ENCODE assay signal across 8 cellular contexts in genomic region chr5:142548739-142549275, GRCh38.
DNase-seq lines count a peak whose midpoint lies in the region; ATAC-seq and TF ChIP-seq lines count a peak whose summit lies in the region.

No MANE protein-coding gene starts in this region.

- no peak overlapping the region for H3K27ac Mint-ChIP-seq in nephron progenitor cell

- H3K36me3 Mint-ChIP-seq in nephron progenitor cell (ENCODE audit: low read depth), result no peaks in the 10 kb centered on the region

- H3K9me3 ChIP-seq in effector memory CD4-positive, alpha-beta T cell (ENCODE audit: control insufficient read depth, low read length), result no peaks in the 10 kb centered on the region

- H3K4me3 ChIP-seq in fibroblast of pulmonary artery (replicated peaks; ENCODE audit: low read depth, low read length), result no peak overlapping the region
- no peak overlapping the region for H3K4me3 ChIP-seq in effector memory CD4-positive, alpha-beta T cell (ENCODE audit: insufficient read depth, low read depth, low read length, poor library complexity, severe bottlenecking)

- H3K36me3 ChIP-seq in effector memory CD4-positive, alpha-beta T cell (ENCODE audit: control insufficient read depth, insufficient read depth, low read length), result no peaks in the 10 kb centered on the region

- peak; percentile 62 for ATAC-seq in HG03432 (IDR thresholded peaks at IDR 0.05; ENCODE audit: unreplicated experiment)
- ATAC-seq in HG02571 (IDR thresholded peaks at IDR 0.05; ENCODE audit: unreplicated experiment), result no peak

- peak; percentile 91 for TF ChIP-seq CTCF in fibroblast of pulmonary artery (IDR thresholded peaks at IDR 0.05; ENCODE audit: low read length, missing control alignments)
- peak; percentile 79 for TF ChIP-seq CTCF in nephron progenitor cell (IDR thresholded peaks at IDR 0.05)

- peaks cover 65% of the 10 kb centered on the region for H3K4me1 Mint-ChIP-seq in nephron progenitor cell

- no peak overlapping the region for H3K27ac ChIP-seq in effector memory CD4-positive, alpha-beta T cell (ENCODE audit: insufficient read depth, low read length, poor library complexity, severe bottlenecking)

- no peaks in the 10 kb centered on the region for H3K9me3 Mint-ChIP-seq in nephron progenitor cell

- peaks cover 18% of the 10 kb centered on the region for H3K27me3 Mint-ChIP-seq in nephron progenitor cell (ENCODE audit: low read depth, poor library complexity)

- no peaks in the 10 kb centered on the region for H3K4me1 ChIP-seq in effector memory CD4-positive, alpha-beta T cell (ENCODE audit: control insufficient read depth, insufficient read depth, low read length, poor library complexity, severe bottlenecking)

- DNase-seq in DMS114 treated with DMSO at 0.1 percent for 48 hours (lab: John Stamatoyannopoulos, UW; ENCODE audit: unreplicated experiment) (peak; percentile 88), NCI-H69 (lab: John Stamatoyannopoulos, UW) (peak; percentile 83), fibroblast of pulmonary artery (ENCODE audit: low read depth) (peak; percentile 98), nephron progenitor cell (peak; percentile 56)
- DNase-seq in activated CD8-positive, alpha-beta memory T cell treated with anti-CD3 and anti-CD28 coated beads, Interleukin-2, amount 50 U/mL, for 4 hours, result peak; percentile 15
- DNase-seq in effector memory CD4-positive, alpha-beta T cell, result no peak

- H3K4me3 Mint-ChIP-seq in nephron progenitor cell, result no peak overlapping the region

- no peaks in the 10 kb centered on the region for H3K27me3 ChIP-seq in effector memory CD4-positive, alpha-beta T cell (replicated peaks; ENCODE audit: control insufficient read depth, insufficient read depth, low read length, poor library complexity, severe bottlenecking)

Comparison
In these comparisons a context has a peak if more than half of its experiments do, and no peak if none do; other contexts are left out.
1. DNase-seq: peak in DMS114 treated with DMSO at 0.1 percent for 48 hours (single experiment), NCI-H69 (single experiment), activated CD8-positive, alpha-beta memory T cell treated with anti-CD3 and anti-CD28 coated beads, Interleukin-2, amount 50 U/mL, for 4 hours (single experiment), fibroblast of pulmonary artery (single experiment) and nephron progenitor cell (single experiment); none in effector memory CD4-positive, alpha-beta T cell (0 of 3).